2 cellular contexts compared by ENCODE assay signal in the genomic region with DNA sequence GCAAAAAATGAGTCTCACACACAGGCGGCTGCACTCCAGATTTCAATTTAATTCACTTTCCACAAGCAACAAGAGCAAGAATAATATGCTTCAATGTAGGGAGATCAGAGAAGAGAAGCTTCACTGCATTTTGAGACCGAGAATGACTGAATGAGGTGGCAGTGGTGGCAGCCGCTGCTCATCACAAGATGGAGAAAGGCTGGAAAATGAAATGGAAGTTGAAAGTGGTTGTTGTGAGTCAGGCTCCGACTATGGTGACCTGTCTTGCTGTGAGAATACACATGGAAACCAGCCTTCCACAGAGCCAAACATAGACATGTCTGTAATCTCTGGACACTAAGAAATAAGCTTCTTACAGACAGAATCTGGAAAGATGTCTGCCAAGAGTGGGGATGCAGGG.
TF ChIP-seq lines count a peak whose summit lies in the region.

No MANE protein-coding gene starts in this region.

TF ChIP-seq in SK-N-SH, 30 proteins besides CTCF, POLR2A, EP300 and RAD21 (continued from another document):
- TF ChIP-seq GATA2 (CRISPR knock-in tag; IDR thresholded peaks at IDR 0.05) = no peak
- TF ChIP-seq EZH2phosphoT487 (IDR thresholded peaks at IDR 0.05; ENCODE audit: borderline replicate concordance, low read depth) = no peak
- TF ChIP-seq, protein P1, sequence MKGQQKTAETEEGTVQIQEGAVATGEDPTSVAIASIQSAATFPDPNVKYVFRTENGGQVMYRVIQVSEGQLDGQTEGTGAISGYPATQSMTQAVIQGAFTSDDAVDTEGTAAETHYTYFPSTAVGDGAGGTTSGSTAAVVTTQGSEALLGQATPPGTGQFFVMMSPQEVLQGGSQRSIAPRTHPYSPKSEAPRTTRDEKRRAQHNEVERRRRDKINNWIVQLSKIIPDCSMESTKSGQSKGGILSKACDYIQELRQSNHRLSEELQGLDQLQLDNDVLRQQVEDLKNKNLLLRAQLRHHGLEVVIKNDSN (IDR thresholded peaks at IDR 0.05; ENCODE audit: borderline replicate concordance, low read depth) = no peak
- TF ChIP-seq GABPA (IDR thresholded peaks at IDR 0.05; ENCODE audit: low read depth) = no peak
- TF ChIP-seq JUND (IDR thresholded peaks at IDR 0.05) = no peak
- no peak for TF ChIP-seq ELF1 (IDR thresholded peaks at IDR 0.05)
- no peak for TF ChIP-seq FOSL2 (IDR thresholded peaks at IDR 0.05; ENCODE audit: borderline replicate concordance, low read depth)
- no peak for TF ChIP-seq SIN3A (IDR thresholded peaks at IDR 0.05; ENCODE audit: borderline replicate concordance, low read depth, low read length)
- TF ChIP-seq SMC3 (IDR thresholded peaks at IDR 0.05; ENCODE audit: low read depth, low read length) = no peak
- no peak for TF ChIP-seq RCOR1 (IDR thresholded peaks at IDR 0.05; ENCODE audit: low read length)
- no peak for TF ChIP-seq POLR2AphosphoS5 (IDR thresholded peaks at IDR 0.05; ENCODE audit: low read depth, low read length)
- no peak for TF ChIP-seq CHD2 (IDR thresholded peaks at IDR 0.05; ENCODE audit: low read length, partially characterized antibody)

TF ChIP-seq in SK-N-SH treated with all-trans-retinoic acid at 6 μM for 48 hours, 23 proteins besides CTCF, POLR2A, EP300 and RAD21 (continued from another document):
- TF ChIP-seq, protein P2, sequence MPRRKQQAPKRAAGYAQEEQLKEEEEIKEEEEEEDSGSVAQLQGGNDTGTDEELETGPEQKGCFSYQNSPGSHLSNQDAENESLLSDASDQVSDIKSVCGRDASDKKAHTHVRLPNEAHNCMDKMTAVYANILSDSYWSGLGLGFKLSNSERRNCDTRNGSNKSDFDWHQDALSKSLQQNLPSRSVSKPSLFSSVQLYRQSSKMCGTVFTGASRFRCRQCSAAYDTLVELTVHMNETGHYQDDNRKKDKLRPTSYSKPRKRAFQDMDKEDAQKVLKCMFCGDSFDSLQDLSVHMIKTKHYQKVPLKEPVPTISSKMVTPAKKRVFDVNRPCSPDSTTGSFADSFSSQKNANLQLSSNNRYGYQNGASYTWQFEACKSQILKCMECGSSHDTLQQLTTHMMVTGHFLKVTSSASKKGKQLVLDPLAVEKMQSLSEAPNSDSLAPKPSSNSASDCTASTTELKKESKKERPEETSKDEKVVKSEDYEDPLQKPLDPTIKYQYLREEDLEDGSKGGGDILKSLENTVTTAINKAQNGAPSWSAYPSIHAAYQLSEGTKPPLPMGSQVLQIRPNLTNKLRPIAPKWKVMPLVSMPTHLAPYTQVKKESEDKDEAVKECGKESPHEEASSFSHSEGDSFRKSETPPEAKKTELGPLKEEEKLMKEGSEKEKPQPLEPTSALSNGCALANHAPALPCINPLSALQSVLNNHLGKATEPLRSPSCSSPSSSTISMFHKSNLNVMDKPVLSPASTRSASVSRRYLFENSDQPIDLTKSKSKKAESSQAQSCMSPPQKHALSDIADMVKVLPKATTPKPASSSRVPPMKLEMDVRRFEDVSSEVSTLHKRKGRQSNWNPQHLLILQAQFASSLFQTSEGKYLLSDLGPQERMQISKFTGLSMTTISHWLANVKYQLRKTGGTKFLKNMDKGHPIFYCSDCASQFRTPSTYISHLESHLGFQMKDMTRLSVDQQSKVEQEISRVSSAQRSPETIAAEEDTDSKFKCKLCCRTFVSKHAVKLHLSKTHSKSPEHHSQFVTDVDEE (CRISPR knock-in tag; IDR thresholded peaks at IDR 0.05) = no peak
- no peak for TF ChIP-seq ZNF565 (CRISPR knock-in tag; conservative IDR thresholded peaks at IDR 0.05; ENCODE audit: low read depth)
- no peak for TF ChIP-seq SNAI2 (CRISPR knock-in tag; IDR thresholded peaks at IDR 0.05)
- no peak for TF ChIP-seq ARNTL (CRISPR knock-in tag; IDR thresholded peaks at IDR 0.05; ENCODE audit: borderline replicate concordance, low read depth)
- TF ChIP-seq, protein P3, sequence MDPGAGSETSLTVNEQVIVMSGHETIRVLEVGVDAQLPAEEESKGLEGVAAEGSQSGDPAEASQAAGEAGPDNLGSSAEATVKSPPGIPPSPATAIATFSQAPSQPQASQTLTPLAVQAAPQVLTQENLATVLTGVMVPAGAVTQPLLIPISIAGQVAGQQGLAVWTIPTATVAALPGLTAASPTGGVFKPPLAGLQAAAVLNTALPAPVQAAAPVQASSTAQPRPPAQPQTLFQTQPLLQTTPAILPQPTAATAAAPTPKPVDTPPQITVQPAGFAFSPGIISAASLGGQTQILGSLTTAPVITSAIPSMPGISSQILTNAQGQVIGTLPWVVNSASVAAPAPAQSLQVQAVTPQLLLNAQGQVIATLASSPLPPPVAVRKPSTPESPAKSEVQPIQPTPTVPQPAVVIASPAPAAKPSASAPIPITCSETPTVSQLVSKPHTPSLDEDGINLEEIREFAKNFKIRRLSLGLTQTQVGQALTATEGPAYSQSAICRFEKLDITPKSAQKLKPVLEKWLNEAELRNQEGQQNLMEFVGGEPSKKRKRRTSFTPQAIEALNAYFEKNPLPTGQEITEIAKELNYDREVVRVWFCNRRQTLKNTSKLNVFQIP (CRISPR knock-in tag; IDR thresholded peaks at IDR 0.05; ENCODE audit: borderline replicate concordance, low read depth) = no peak
- TF ChIP-seq, protein P4, sequence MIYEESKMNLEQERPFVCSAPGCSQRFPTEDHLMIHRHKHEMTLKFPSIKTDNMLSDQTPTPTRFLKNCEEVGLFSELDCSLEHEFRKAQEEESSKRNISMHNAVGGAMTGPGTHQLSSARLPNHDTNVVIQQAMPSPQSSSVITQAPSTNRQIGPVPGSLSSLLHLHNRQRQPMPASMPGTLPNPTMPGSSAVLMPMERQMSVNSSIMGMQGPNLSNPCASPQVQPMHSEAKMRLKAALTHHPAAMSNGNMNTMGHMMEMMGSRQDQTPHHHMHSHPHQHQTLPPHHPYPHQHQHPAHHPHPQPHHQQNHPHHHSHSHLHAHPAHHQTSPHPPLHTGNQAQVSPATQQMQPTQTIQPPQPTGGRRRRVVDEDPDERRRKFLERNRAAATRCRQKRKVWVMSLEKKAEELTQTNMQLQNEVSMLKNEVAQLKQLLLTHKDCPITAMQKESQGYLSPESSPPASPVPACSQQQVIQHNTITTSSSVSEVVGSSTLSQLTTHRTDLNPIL (CRISPR knock-in tag; IDR thresholded peaks at IDR 0.05; ENCODE audit: low read depth) = no peak
- no peak for TF ChIP-seq ZFP3 (CRISPR knock-in tag; IDR thresholded peaks at IDR 0.05)
- no peak for TF ChIP-seq RARB (CRISPR knock-in tag; IDR thresholded peaks at IDR 0.05)
- no peak for TF ChIP-seq TOX (CRISPR knock-in tag; IDR thresholded peaks at IDR 0.05; ENCODE audit: borderline replicate concordance)
- no peak for TF ChIP-seq ZNF70 (CRISPR knock-in tag; IDR thresholded peaks at IDR 0.05)
